In the genomic region with DNA sequence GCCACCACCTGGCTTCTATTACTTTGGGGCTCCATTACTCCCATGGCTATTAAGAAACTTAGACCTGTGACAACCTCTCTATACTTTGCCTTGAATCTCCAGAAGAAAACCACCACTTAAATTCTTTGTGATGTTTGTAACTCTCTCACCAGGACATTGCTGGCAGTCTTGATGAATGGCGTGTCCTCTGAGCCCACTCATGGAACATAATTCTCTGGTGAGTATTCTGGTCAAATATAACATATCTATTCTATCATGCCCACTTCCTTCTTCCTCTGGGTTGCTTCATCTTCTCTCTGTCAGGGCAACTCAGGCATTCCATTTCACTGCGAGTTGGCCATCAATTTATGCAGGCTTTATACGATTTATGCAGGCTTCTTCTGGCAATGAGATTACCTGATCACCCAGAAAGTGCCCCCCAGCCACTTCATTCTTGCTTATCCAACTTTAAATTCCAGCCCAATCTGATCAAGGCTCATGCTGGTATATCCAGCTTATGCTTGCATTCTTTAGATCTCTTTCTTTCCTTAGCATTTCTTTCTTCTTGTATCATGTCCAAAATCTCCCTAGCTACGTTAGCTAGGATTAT, we compare ENCODE assay signal across 19 cellular contexts.
"Had no signal": no experiment of that assay in that cellular context is flagged by ENCODE, and none has a peak within 500 bp of the region (broad histone marks: within the 10 kb centered on the region; RNA-seq: fewer than 3 reads in every experiment).

No MANE protein-coding gene starts in this region.

- DNase-seq: activated CD4-positive, alpha-beta T cell treated with anti-CD3 and anti-CD28 coated beads, Interleukin-2, amount 50 U/mL, for 1 hour; activated CD4-positive, CD25-positive, alpha-beta regulatory T cell treated with anti-CD3 and anti-CD28 coated beads, Interleukin-2, amount 50 U/mL, for 72 hours; activated CD8-positive, alpha-beta memory T cell treated with anti-CD3 and anti-CD28 coated beads, Interleukin-2, amount 50 U/mL, for 48 hours; activated effector memory CD4-positive, alpha-beta T cell treated with anti-CD3 and anti-CD28 coated beads, Interleukin-2, amount 50 U/mL, for 16 hours; activated naive CD4-positive, alpha-beta T cell treated with anti-CD3 and anti-CD28 coated beads, Interleukin-2, amount 50 U/mL, for 16 hours; activated T-cell treated with anti-CD3 and anti-CD28 coated beads, Interleukin-2, amount 50 U/mL, for 72 hours; cerebellar nuclear complex; cortex of kidney; effector CD4-positive, alpha-beta T cell; gastrocnemius medialis; head of caudate nucleus; kidney; nephron progenitor cell; nucleus accumbens; stimulated activated CD8-positive, alpha-beta memory T cell treated with anti-CD3 and anti-CD28 coated beads, Interleukin-4, amount 100 ng/mL, for 48 hours; stimulated activated naive CD4-positive, alpha-beta T cell had no signal

- H3K9me3 ChIP-seq: ascending aorta, breast epithelium, gastrocnemius medialis had no signal

- H3K4me3 Mint-ChIP-seq: activated T-cell treated with anti-CD3 and anti-CD28 coated beads, Interleukin-2, amount 50 U/mL, for 72 hours; mesothelial cell of epicardium; nephron progenitor cell had no signal

- H3K27me3 ChIP-seq: ascending aorta, breast epithelium, gastrocnemius medialis had no signal

- H3K36me3 ChIP-seq: ascending aorta, breast epithelium, gastrocnemius medialis had no signal

- FAIRE-seq: kidney had no signal

- H3K4me1 Mint-ChIP-seq: nephron progenitor cell had no signal

- H3K27ac Mint-ChIP-seq: activated T-cell treated with anti-CD3 and anti-CD28 coated beads, Interleukin-2, amount 50 U/mL, for 72 hours; mesothelial cell of epicardium; nephron progenitor cell had no signal

- H3K36me3 Mint-ChIP-seq: mesothelial cell of epicardium had no signal

- H3K9me3 Mint-ChIP-seq: nephron progenitor cell had no signal

- H3K4me3 ChIP-seq: ascending aorta, breast epithelium, gastrocnemius medialis had no signal
